In the genomic region with DNA sequence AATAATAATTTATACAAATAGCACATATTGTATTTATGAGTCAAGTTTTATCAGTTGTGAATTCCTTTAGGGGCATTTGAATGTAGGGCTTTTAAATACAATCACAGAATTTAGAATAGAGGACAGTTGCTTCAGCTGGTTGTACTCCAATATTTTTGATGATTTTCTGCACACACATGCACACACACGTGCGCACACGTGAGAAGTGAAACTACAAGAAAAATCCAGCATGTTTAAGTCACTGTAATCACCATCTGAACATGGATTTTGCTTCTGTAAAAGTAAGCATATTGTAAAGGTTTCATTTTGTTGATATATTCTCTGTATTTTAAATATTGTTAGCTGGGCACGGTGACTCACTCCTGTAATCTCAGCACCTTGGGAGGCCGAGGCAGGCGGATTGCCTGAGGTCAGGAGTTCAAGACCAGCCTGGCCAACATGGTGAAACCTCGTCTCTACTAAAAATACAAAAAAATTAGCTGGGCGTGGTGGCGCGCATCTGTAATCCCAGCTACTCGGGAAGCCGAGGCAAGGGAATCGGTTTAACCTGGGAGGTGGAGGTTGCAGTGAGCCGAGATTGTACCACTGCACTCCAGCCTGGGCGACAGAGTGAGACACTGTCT, we compare ENCODE assay signal across 1 cellular context.
A peak's percentile ranks its signal among the peaks of the same experiment; 100 is the strongest.
TF ChIP-seq lines count a peak whose summit lies in the region.
"Not testable (repeated sequence)": the region's sequence is repeated elsewhere in the genome, so short reads cannot be mapped to it uniquely, and the experiment has no call there.

No MANE protein-coding gene starts in this region.

TF ChIP-seq in K562, 482 proteins besides CTCF, POLR2A, EP300 and RAD21:
- peak; percentile 55 to 63; a peak in 3 of 4 replicates for TF ChIP-seq KDM1A (IDR thresholded peaks at IDR 0.05)
- TF ChIP-seq, protein P1, sequence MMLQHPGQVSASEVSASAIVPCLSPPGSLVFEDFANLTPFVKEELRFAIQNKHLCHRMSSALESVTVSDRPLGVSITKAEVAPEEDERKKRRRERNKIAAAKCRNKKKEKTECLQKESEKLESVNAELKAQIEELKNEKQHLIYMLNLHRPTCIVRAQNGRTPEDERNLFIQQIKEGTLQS (IDR thresholded peaks at IDR 0.05), result peak; percentile 26; the same call in 1 of the 2 replicates
- TF ChIP-seq, protein P1 (CRISPR knock-in tag; conservative IDR thresholded peaks at IDR 0.05), result not testable (repeated sequence)
TF ChIP-seq in K562: peak in this region for 2; not testable (repeated sequence) for 480.
